Comparison of ENCODE assay signal across 13 cellular contexts in genomic region chr1:51285055-51285454, GRCh38. TPM values are rescaled to one million over a fixed set of nuclear protein-coding genes. Genes with fewer than 3 reads are reported as not detected.
DNase-seq lines count a peak whose midpoint lies in the region; ATAC-seq and TF ChIP-seq lines count a peak whose summit lies in the region.
"Had no signal": no experiment of that assay in that cellular context is flagged by ENCODE, and none has a peak within 500 bp of the region (broad histone marks: within the 10 kb centered on the region; RNA-seq: fewer than 3 reads in every experiment).

No MANE protein-coding gene starts in this region.

- H3K4me3 ChIP-seq in effector memory CD4-positive, alpha-beta T cell (ENCODE audit: insufficient read depth, low read depth, low read length, poor library complexity, severe bottlenecking): no peak overlapping the region
- H3K4me3 ChIP-seq: skin epidermis had no signal

- H3K4me3 Mint-ChIP-seq in activated T-helper 2 cell treated with anti-CD3 and anti-CD28 coated beads, Interferon-gamma antibody, Interleukin-2, Interleukin-4, amounts not matched to agents 10 μg/mL and 5 μg/mL and 100 μg/mL, durations not matched to agents 14 hours and 24 hours and 36 hours (ENCODE audit: low read depth): peak overlapping the region; percentile 50
- H3K4me3 Mint-ChIP-seq in CD14-positive monocyte: no peak overlapping the region
- H3K4me3 Mint-ChIP-seq: activated CD4-positive, alpha-beta memory T cell treated with anti-CD3 and anti-CD28 coated beads, Interleukin-2, amount 10 ng/mL, durations not matched to agents 7 days and 5 days had no signal

- no peaks in the 10 kb centered on the region for H3K36me3 ChIP-seq in effector memory CD4-positive, alpha-beta T cell (ENCODE audit: control insufficient read depth, insufficient read depth, low read length)

- peak overlapping the region; percentile 84 for H3K27ac Mint-ChIP-seq in activated T-helper 2 cell treated with anti-CD3 and anti-CD28 coated beads, Interferon-gamma antibody, Interleukin-2, Interleukin-4, amounts not matched to agents 10 μg/mL and 5 μg/mL and 100 μg/mL, durations not matched to agents 14 hours and 24 hours and 36 hours
- no peak overlapping the region for H3K27ac Mint-ChIP-seq in CD14-positive monocyte
- H3K27ac Mint-ChIP-seq: activated CD4-positive, alpha-beta memory T cell treated with anti-CD3 and anti-CD28 coated beads, Interleukin-2, amount 10 ng/mL, durations not matched to agents 7 days and 5 days had no signal

- H3K27ac ChIP-seq in effector memory CD4-positive, alpha-beta T cell (ENCODE audit: insufficient read depth, low read length, poor library complexity, severe bottlenecking): no peak overlapping the region
- H3K27ac ChIP-seq: foreskin keratinocyte, skin epidermis had no signal

- no peaks in the 10 kb centered on the region for H3K4me1 ChIP-seq in effector memory CD4-positive, alpha-beta T cell (ENCODE audit: control insufficient read depth, insufficient read depth, low read length, poor library complexity, severe bottlenecking)
- H3K4me1 ChIP-seq: foreskin keratinocyte had no signal

- no peak for DNase-seq in activated T-helper 2 cell treated with anti-CD3 and anti-CD28 coated beads, Interferon-gamma antibody, Interleukin-2, Interleukin-4, amounts not matched to agents 10 μg/mL and 5 μg/mL and 100 μg/mL, durations not matched to agents 14 hours and 24 hours and 36 hours (ENCODE audit: low spot score)
- DNase-seq in NCI-H226 (no peak), NCI-H1436 (lab: John Stamatoyannopoulos, UW) (no peak), CD14-positive monocyte (ENCODE audit: low spot score) (no peak)
- no peak for DNase-seq in effector memory CD4-positive, alpha-beta T cell
- DNase-seq: activated CD4-positive, alpha-beta memory T cell treated with anti-CD3 and anti-CD28 coated beads, Interleukin-2, amount 10 ng/mL, durations not matched to agents 7 days and 5 days; foreskin keratinocyte; mesendoderm; SIG-M5 had no signal

- no peaks in the 10 kb centered on the region for H3K9me3 ChIP-seq in effector memory CD4-positive, alpha-beta T cell (ENCODE audit: control insufficient read depth, low read length)

- H3K36me3 Mint-ChIP-seq in activated T-helper 2 cell treated with anti-CD3 and anti-CD28 coated beads, Interferon-gamma antibody, Interleukin-2, Interleukin-4, amounts not matched to agents 10 μg/mL and 5 μg/mL and 100 μg/mL, durations not matched to agents 14 hours and 24 hours and 36 hours (ENCODE audit: low read depth): peaks cover 30% of the 10 kb centered on the region
- H3K36me3 Mint-ChIP-seq in CD14-positive monocyte: no peaks in the 10 kb centered on the region

- ATAC-seq in GM18520 (IDR thresholded peaks at IDR 0.05; ENCODE audit: unreplicated experiment) (peak; percentile 80), GM19468 (IDR thresholded peaks at IDR 0.05; ENCODE audit: extremely low read depth, unreplicated experiment) (peak; percentile 70), HG03045 (IDR thresholded peaks at IDR 0.05; ENCODE audit: unreplicated experiment) (peak; percentile 89)
- ATAC-seq: foreskin keratinocyte had no signal

- no peaks in the 10 kb centered on the region for H3K27me3 ChIP-seq in effector memory CD4-positive, alpha-beta T cell (replicated peaks; ENCODE audit: control insufficient read depth, insufficient read depth, low read length, poor library complexity, severe bottlenecking)
- H3K27me3 ChIP-seq: foreskin keratinocyte had no signal

- H3K9me3 Mint-ChIP-seq in activated T-helper 2 cell treated with anti-CD3 and anti-CD28 coated beads, Interferon-gamma antibody, Interleukin-2, Interleukin-4, amounts not matched to agents 10 μg/mL and 5 μg/mL and 100 μg/mL, durations not matched to agents 14 hours and 24 hours and 36 hours: no peaks in the 10 kb centered on the region
- peaks cover 0 to 2% (median 0%) of the 10 kb centered on the region in 7 donors for H3K9me3 Mint-ChIP-seq in CD14-positive monocyte
- H3K9me3 Mint-ChIP-seq: activated CD4-positive, alpha-beta memory T cell treated with anti-CD3 and anti-CD28 coated beads, Interleukin-2, amount 10 ng/mL, durations not matched to agents 7 days and 5 days had no signal

- intact Hi-C loops in activated T-helper 2 cell treated with anti-CD3 and anti-CD28 coated beads, Interferon-gamma antibody, Interleukin-2, Interleukin-4, amounts not matched to agents 10 μg/mL and 5 μg/mL and 100 μg/mL, durations not matched to agents 14 hours and 24 hours and 36 hours (cut with micrococcal nuclease): loop anchor here (1.0 to 10.0 kb wide), 5 partner anchors 16 to 313 kb away; partner anchors contain the start of genes CDKN2C and RNF11
- intact Hi-C loops in CD14-positive monocyte (cut with micrococcal nuclease): no loop called here

- peaks cover 56% of the 10 kb centered on the region for H3K4me1 Mint-ChIP-seq in activated T-helper 2 cell treated with anti-CD3 and anti-CD28 coated beads, Interferon-gamma antibody, Interleukin-2, Interleukin-4, amounts not matched to agents 10 μg/mL and 5 μg/mL and 100 μg/mL, durations not matched to agents 14 hours and 24 hours and 36 hours (ENCODE audit: low read depth)
- H3K4me1 Mint-ChIP-seq in CD14-positive monocyte: peaks cover 5% of the 10 kb centered on the region

- H3K27me3 Mint-ChIP-seq in activated T-helper 2 cell treated with anti-CD3 and anti-CD28 coated beads, Interferon-gamma antibody, Interleukin-2, Interleukin-4, amounts not matched to agents 10 μg/mL and 5 μg/mL and 100 μg/mL, durations not matched to agents 14 hours and 24 hours and 36 hours (ENCODE audit: low read depth): no peaks in the 10 kb centered on the region
- H3K27me3 Mint-ChIP-seq in CD14-positive monocyte (ENCODE audit: low read depth in 3 of 3): peaks cover 0 to under 1% (median 0%) of the 10 kb centered on the region in 3 donors

- no peak for TF ChIP-seq CTCF in CD14-positive monocyte (IDR thresholded peaks at IDR 0.05)

RNA-seq across cellular contexts. Expression of gene TTC39A, which starts 45.3 kb away (rescaled TPM):
- total RNA-seq in activated T-helper 2 cell treated with anti-CD3 and anti-CD28 coated beads, Interferon-gamma antibody, Interleukin-2, Interleukin-4, amounts not matched to agents 10 μg/mL and 5 μg/mL and 100 μg/mL, durations not matched to agents 14 hours and 24 hours and 36 hours: 0.41 and 0.44 TPM in 2 replicates
- not detected for polyA plus RNA-seq in CD14-positive monocyte
- total RNA-seq: activated CD4-positive, alpha-beta memory T cell treated with anti-CD3 and anti-CD28 coated beads, Interleukin-2, amount 10 ng/mL, durations not matched to agents 7 days and 5 days had no signal

RNA-seq across cellular contexts. Expression of gene RNF11, which starts 49.0 kb away (rescaled TPM):
- 64.8 and 65.6 TPM in 2 replicates for total RNA-seq in activated T-helper 2 cell treated with anti-CD3 and anti-CD28 coated beads, Interferon-gamma antibody, Interleukin-2, Interleukin-4, amounts not matched to agents 10 μg/mL and 5 μg/mL and 100 μg/mL, durations not matched to agents 14 hours and 24 hours and 36 hours
- polyA plus RNA-seq in CD14-positive monocyte: 10 to 100 TPM; 25.3 to 28.4 TPM
